9 cellular contexts compared by ENCODE assay signal in the genomic region with DNA sequence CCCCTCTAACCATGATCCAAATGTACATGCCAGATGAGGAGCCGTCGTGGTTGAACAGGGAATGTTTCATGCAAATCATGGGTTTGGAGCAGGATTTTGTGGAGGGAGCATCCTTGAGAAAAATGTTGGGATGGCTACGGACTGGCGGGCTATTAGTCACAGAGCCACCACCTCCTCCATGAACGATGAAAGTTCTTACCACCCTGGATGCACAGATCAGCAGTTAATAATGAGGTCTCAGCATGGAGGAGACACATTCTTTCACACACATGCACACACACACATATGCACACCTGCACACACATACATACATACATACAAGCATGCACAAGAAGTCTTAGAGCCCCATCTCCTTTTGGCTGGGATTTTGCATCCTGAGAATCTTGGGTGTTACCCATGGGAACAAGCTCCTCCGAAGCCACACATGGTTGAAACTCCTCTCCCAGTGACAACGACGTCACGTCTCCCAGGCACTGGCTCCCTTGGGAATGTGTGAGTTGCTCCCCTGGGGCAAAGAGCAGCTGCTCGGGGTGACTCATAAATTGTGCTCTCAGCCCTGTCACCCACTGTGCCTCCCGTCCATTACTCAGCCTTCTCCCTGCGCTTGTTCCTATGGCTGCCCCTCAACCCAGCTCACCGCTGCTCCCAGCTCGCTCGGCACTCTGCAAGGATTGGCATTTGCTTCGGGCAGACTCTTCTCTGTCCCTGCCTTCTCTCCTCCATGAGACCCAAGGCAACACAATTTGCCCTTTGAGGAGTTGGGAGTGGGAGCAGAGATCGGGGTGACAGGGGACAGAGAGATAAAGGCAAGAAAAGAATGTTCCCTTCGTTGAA.
A peak's percentile ranks its signal among the peaks of the same experiment; 100 is the strongest.
DNase-seq lines count a peak whose midpoint lies in the region; ATAC-seq and TF ChIP-seq lines count a peak whose summit lies in the region.
"Had no signal": no experiment of that assay in that cellular context is flagged by ENCODE, and none has a peak within 500 bp of the region (broad histone marks: within the 10 kb centered on the region; RNA-seq: fewer than 3 reads in every experiment).

No MANE protein-coding gene starts in this region.

- no peaks in the 10 kb centered on the region for H3K36me3 Mint-ChIP-seq in CD8-positive, alpha-beta T cell

- ATAC-seq in HG02588 (IDR thresholded peaks at IDR 0.05; ENCODE audit: unreplicated experiment) = peak; percentile 43
- no peak for ATAC-seq in CD8-positive, alpha-beta T cell

- DNase-seq in ELF-1 (ENCODE audit: low read depth, low spot score) (peak; percentile 72), NT2/D1 (ENCODE audit: low read depth, low spot score) (no peak), glomerular visceral epithelial cell (ENCODE audit: extremely low spot score) (peak; percentile 98), ovary (no peak)
- no peak for DNase-seq in activated CD8-positive, alpha-beta memory T cell treated with anti-CD3 and anti-CD28 coated beads, Interleukin-2, amount 50 U/mL, for 4 hours
- no peak for DNase-seq in CD8-positive, alpha-beta T cell
- DNase-seq in effector memory CD4-positive, alpha-beta T cell = no peak

- TF ChIP-seq EP300 in ovary (IDR thresholded peaks at IDR 0.05) = no peak

- POLR2A ChIA-PET in CD8-positive, alpha-beta T cell (lab: Charles Lee) = no interaction called here

- 45 to 55% (median 46%) methylated on average over 18 of the region's 18 CpGs for WGBS in ovary, 3 donors

- H3K4me1 ChIP-seq in NT2/D1 (ENCODE audit: insufficient read depth, insufficient read length) (peaks cover 13% of the 10 kb centered on the region), ovary (ENCODE audit: insufficient read depth) (no peaks in the 10 kb centered on the region)
- no peaks in the 10 kb centered on the region for H3K4me1 ChIP-seq in CD8-positive, alpha-beta T cell (ENCODE audit: insufficient read depth, low read length)
- no peaks in the 10 kb centered on the region for H3K4me1 ChIP-seq in effector memory CD4-positive, alpha-beta T cell (ENCODE audit: control insufficient read depth, insufficient read depth, low read length, poor library complexity, severe bottlenecking)

- no peak overlapping the region for H3K27ac Mint-ChIP-seq in CD8-positive, alpha-beta T cell
- H3K27ac Mint-ChIP-seq: IgD-negative memory B cell had no signal

- intact Hi-C loops in ovary (cut with DNase I) = loop anchor here in 1 of 4 donors (10.0 kb wide), 1 partner anchor 1491 kb away; no protein-coding TSS in a partner anchor
- intact Hi-C loops in CD8-positive, alpha-beta T cell (cut with DNase I, micrococcal nuclease) = no loop called here

- H3K4me3 ChIP-seq in NT2/D1 (ENCODE audit: insufficient read length, low read depth) (no peak overlapping the region), ovary (no peak overlapping the region)
- H3K4me3 ChIP-seq in CD8-positive, alpha-beta T cell (ENCODE audit: low read depth, low read length) = no peak overlapping the region
- H3K4me3 ChIP-seq in effector memory CD4-positive, alpha-beta T cell (ENCODE audit: insufficient read depth, low read depth, low read length, poor library complexity, severe bottlenecking) = no peak overlapping the region

- no peak for TF ChIP-seq CTCF in ovary (IDR thresholded peaks at IDR 0.05)
- no peak for TF ChIP-seq CTCF in CD8-positive, alpha-beta T cell (IDR thresholded peaks at IDR 0.05)

- no peak for TF ChIP-seq POLR2A in ovary (IDR thresholded peaks at IDR 0.05)

- peaks cover 9% of the 10 kb centered on the region for H3K27me3 Mint-ChIP-seq in CD8-positive, alpha-beta T cell (ENCODE audit: low read depth)

- H3K27me3 ChIP-seq in NT2/D1 (ENCODE audit: insufficient read depth, insufficient read length) (no peaks in the 10 kb centered on the region), ovary (no peaks in the 10 kb centered on the region)
- no peaks in the 10 kb centered on the region for H3K27me3 ChIP-seq in CD8-positive, alpha-beta T cell (ENCODE audit: insufficient read depth, low read length)
- peaks cover 4% of the 10 kb centered on the region for H3K27me3 ChIP-seq in effector memory CD4-positive, alpha-beta T cell (replicated peaks; ENCODE audit: control insufficient read depth, insufficient read depth, low read length, poor library complexity, severe bottlenecking)

- H3K9me3 Mint-ChIP-seq in CD8-positive, alpha-beta T cell = no peaks in the 10 kb centered on the region

- H3K36me3 ChIP-seq in NT2/D1 (ENCODE audit: insufficient read depth, insufficient read length, low read length) = no peaks in the 10 kb centered on the region
- no peaks in the 10 kb centered on the region for H3K36me3 ChIP-seq in ovary
- no peaks in the 10 kb centered on the region for H3K36me3 ChIP-seq in CD8-positive, alpha-beta T cell (ENCODE audit: insufficient read depth, low read length)
- no peaks in the 10 kb centered on the region for H3K36me3 ChIP-seq in effector memory CD4-positive, alpha-beta T cell (ENCODE audit: control insufficient read depth, insufficient read depth, low read length)

- H3K4me3 Mint-ChIP-seq in CD8-positive, alpha-beta T cell = no peak overlapping the region
- H3K4me3 Mint-ChIP-seq: IgD-negative memory B cell had no signal

- peak overlapping the region; percentile 14 for H3K9ac ChIP-seq in NT2/D1 (ENCODE audit: insufficient read length, low read depth)

- no peaks in the 10 kb centered on the region for H3K4me1 Mint-ChIP-seq in CD8-positive, alpha-beta T cell (ENCODE audit: low read depth)
- H3K4me1 Mint-ChIP-seq: IgD-negative memory B cell had no signal

- CTCF ChIA-PET in CD8-positive, alpha-beta T cell (lab: Charles Lee) = no interaction called here

- peaks cover 7% of the 10 kb centered on the region; the same call in 1 of the 2 replicates for H3K9me3 ChIP-seq in NT2/D1 (ENCODE audit: insufficient read depth, low read length)
- no peaks in the 10 kb centered on the region for H3K9me3 ChIP-seq in ovary
- H3K9me3 ChIP-seq in CD8-positive, alpha-beta T cell (ENCODE audit: low read length) = no peaks in the 10 kb centered on the region
- no peaks in the 10 kb centered on the region for H3K9me3 ChIP-seq in effector memory CD4-positive, alpha-beta T cell (ENCODE audit: control insufficient read depth, low read length)

- no peak overlapping the region for H3K27ac ChIP-seq in ovary
- no peak overlapping the region for H3K27ac ChIP-seq in CD8-positive, alpha-beta T cell (ENCODE audit: low read depth, low read length)
- H3K27ac ChIP-seq in effector memory CD4-positive, alpha-beta T cell (ENCODE audit: insufficient read depth, low read length, poor library complexity, severe bottlenecking) = no peak overlapping the region

Comparison
In these comparisons a context has a peak if more than half of its experiments do, and no peak if none do; other contexts are left out.
1. DNase-seq: peak in ELF-1 (single experiment) and glomerular visceral epithelial cell (single experiment); none in NT2/D1 (single experiment), ovary (0 of 5), activated CD8-positive, alpha-beta memory T cell treated with anti-CD3 and anti-CD28 coated beads, Interleukin-2, amount 50 U/mL, for 4 hours (single experiment), CD8-positive, alpha-beta T cell (0 of 7) and effector memory CD4-positive, alpha-beta T cell (0 of 3).